ENCODE assay signal across 1 cellular context in the genomic region with DNA sequence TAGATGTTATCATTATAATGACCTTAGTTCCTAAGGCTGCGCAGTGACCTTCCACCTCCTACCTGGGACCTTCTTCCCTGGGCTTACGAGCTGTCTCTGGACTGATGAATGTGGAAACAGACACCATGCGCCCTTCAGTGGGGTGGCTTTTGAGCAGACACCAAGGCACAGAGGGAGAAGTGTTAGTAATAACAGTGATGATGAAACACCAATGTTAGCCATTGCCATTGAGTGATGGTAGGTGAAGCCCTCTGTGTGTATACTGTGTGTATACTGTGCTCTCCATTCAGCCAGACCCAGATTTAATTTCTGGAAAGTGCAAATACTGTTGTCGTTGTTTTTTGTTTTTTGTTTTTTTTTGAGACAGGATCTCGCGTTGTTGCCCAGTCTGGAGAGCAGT.
A peak's percentile ranks its signal among the peaks of the same experiment; 100 is the strongest.
TF ChIP-seq lines count a peak whose summit lies in the region.

No MANE protein-coding gene starts in this region.

TF ChIP-seq in IMR-90, 13 proteins besides CTCF, POLR2A, EP300 and RAD21:
- no peak for TF ChIP-seq MAFK (IDR thresholded peaks at IDR 0.05; ENCODE audit: low read depth, low read length)
- TF ChIP-seq CEBPB (IDR thresholded peaks at IDR 0.05; ENCODE audit: low read depth, low read length): peak; percentile 39; the same call in 1 of the 2 replicates
- no peak for TF ChIP-seq CHD1 (IDR thresholded peaks at IDR 0.05; ENCODE audit: low read depth, low read length)
- no peak for TF ChIP-seq SMC3 (IDR thresholded peaks at IDR 0.05; ENCODE audit: low read depth, low read length)
- TF ChIP-seq, protein P1, sequence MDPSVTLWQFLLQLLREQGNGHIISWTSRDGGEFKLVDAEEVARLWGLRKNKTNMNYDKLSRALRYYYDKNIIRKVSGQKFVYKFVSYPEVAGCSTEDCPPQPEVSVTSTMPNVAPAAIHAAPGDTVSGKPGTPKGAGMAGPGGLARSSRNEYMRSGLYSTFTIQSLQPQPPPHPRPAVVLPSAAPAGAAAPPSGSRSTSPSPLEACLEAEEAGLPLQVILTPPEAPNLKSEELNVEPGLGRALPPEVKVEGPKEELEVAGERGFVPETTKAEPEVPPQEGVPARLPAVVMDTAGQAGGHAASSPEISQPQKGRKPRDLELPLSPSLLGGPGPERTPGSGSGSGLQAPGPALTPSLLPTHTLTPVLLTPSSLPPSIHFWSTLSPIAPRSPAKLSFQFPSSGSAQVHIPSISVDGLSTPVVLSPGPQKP (IDR thresholded peaks at IDR 0.05; ENCODE audit: borderline replicate concordance, low read depth, low read length): no peak
- TF ChIP-seq, protein P2, sequence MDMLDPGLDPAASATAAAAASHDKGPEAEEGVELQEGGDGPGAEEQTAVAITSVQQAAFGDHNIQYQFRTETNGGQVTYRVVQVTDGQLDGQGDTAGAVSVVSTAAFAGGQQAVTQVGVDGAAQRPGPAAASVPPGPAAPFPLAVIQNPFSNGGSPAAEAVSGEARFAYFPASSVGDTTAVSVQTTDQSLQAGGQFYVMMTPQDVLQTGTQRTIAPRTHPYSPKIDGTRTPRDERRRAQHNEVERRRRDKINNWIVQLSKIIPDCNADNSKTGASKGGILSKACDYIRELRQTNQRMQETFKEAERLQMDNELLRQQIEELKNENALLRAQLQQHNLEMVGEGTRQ (IDR thresholded peaks at IDR 0.05; ENCODE audit: low read depth, low read length): no peak
